Comparison of ENCODE assay signal across 18 cellular contexts in genomic region chr11:60900673-60901404, GRCh38. TPM values are rescaled to one million over a fixed set of nuclear protein-coding genes. Genes with fewer than 3 reads are reported as not detected.
DNase-seq lines count a peak whose midpoint lies in the region; ATAC-seq and TF ChIP-seq lines count a peak whose summit lies in the region.
"Had no signal": no experiment of that assay in that cellular context is flagged by ENCODE, and none has a peak within 500 bp of the region (broad histone marks: within the 10 kb centered on the region; RNA-seq: fewer than 3 reads in every experiment).

No MANE protein-coding gene starts in this region.

- no peak for TF ChIP-seq POLR2A in heart left ventricle (IDR thresholded peaks at IDR 0.05)

- no peak overlapping the region for H3K4me2 ChIP-seq in GM23338

- H3K79me2 ChIP-seq in GM23338 (replicated peaks; ENCODE audit: insufficient read depth): peaks cover 35% of the 10 kb centered on the region

- peak; percentile 6 to 56 (median 26) for ATAC-seq in heart left ventricle
- no peak for ATAC-seq in GM23338
- no peak for ATAC-seq in GM19452 (IDR thresholded peaks at IDR 0.05; ENCODE audit: unreplicated experiment)

- H3K27me3 ChIP-seq in heart left ventricle (no peaks in the 10 kb centered on the region), right atrium auricular region (no peaks in the 10 kb centered on the region), SJCRH30 (no peaks in the 10 kb centered on the region), GM23338 (ENCODE audit: insufficient read depth) (no peaks in the 10 kb centered on the region)

- no peaks in the 10 kb centered on the region for H3K9me3 ChIP-seq in heart left ventricle
- H3K9me3 ChIP-seq in right atrium auricular region: no peaks in the 10 kb centered on the region
- H3K9me3 ChIP-seq in SJCRH30 (replicated peaks): no peaks in the 10 kb centered on the region

- TF ChIP-seq CTCF in heart left ventricle (IDR thresholded peaks at IDR 0.05) (no peak), right atrium auricular region (IDR thresholded peaks at IDR 0.05) (no peak), GM23338 (conservative IDR thresholded peaks at IDR 0.05; ENCODE audit: low read depth in 2 of 2) (no peak)

- H3K4me1 Mint-ChIP-seq in GM23338: peaks cover 13% of the 10 kb centered on the region

- WGBS in heart left ventricle, 4 donors: 63 to 76% (median 72%) methylated on average over 9 to 13 of the region's 13 CpGs

- peaks cover 39% of the 10 kb centered on the region for H4K20me1 ChIP-seq in GM23338 (replicated peaks; ENCODE audit: insufficient read depth)

- DNase-seq in heart left ventricle: no peak
- no peak for DNase-seq in right atrium auricular region (ENCODE audit: low spot score)
- DNase-seq in anterior cingulate cortex (lab: John Stamatoyannopoulos, UW): peak in 38 of 58 donors; percentile 21 to 78 (median 49)
- DNase-seq in middle frontal gyrus (ENCODE audit: extremely low spot score, low spot score): peak; percentile 32
- DNase-seq in SJCRH30: no peak
- DNase-seq in GM23338 (ENCODE audit: low spot score): no peak
- DNase-seq: ACHN; Calu3; CD4-positive, alpha-beta T cell; DMS79; GM23248; NCI-H146; NCI-H2107; NCI-H226; NCI-H526; RPMI8226 had no signal

- no peaks in the 10 kb centered on the region for H3K9me2 ChIP-seq in GM23338 (ENCODE audit: insufficient read depth)

- H3K36me3 ChIP-seq in heart left ventricle (peaks cover 4 to 85% (median 78%) of the 10 kb centered on the region in 9 donors), right atrium auricular region (peaks cover 71% of the 10 kb centered on the region), SJCRH30 (peaks cover 60% of the 10 kb centered on the region), GM23338 (ENCODE audit: insufficient read depth) (peaks cover 41% of the 10 kb centered on the region)

- no peak overlapping the region for H3K27ac Mint-ChIP-seq in GM23338
- H3K27ac Mint-ChIP-seq: CD4-positive, alpha-beta T cell had no signal

- H2AFZ ChIP-seq in GM23338: no peak overlapping the region
- H2AFZ ChIP-seq: GM23248 had no signal

- no peaks in the 10 kb centered on the region for H3K27me3 Mint-ChIP-seq in GM23338 (ENCODE audit: insufficient read depth, low read depth, poor library complexity)
- H3K27me3 Mint-ChIP-seq: CD4-positive, alpha-beta T cell had no signal

- no peak overlapping the region for H3K4me3 Mint-ChIP-seq in GM23338
- H3K4me3 Mint-ChIP-seq: CD4-positive, alpha-beta T cell had no signal

- H3F3A ChIP-seq in GM23338 (replicated peaks; ENCODE audit: low read depth): peaks cover 2% of the 10 kb centered on the region; the same call in 1 of the 2 replicates

- H3K4me1 ChIP-seq in heart left ventricle (peaks cover 8 to 31% (median 20%) of the 10 kb centered on the region in 12 donors), right atrium auricular region (peaks cover 0 to 18% of the 10 kb centered on the region in 2 donors), SJCRH30 (peaks cover 3% of the 10 kb centered on the region; the same call in 1 of the 2 replicates), GM23338 (ENCODE audit: insufficient read depth) (peaks cover 9% of the 10 kb centered on the region)

- peaks cover 78% of the 10 kb centered on the region for H3K36me3 Mint-ChIP-seq in GM23338 (ENCODE audit: low read depth)

- intact Hi-C loops in heart left ventricle (cut with DNase I): loop anchor here in 1 of 10 donors (5.0 to 10.0 kb wide), 2 partner anchors 129 to 234 kb away; no protein-coding TSS in a partner anchor

- no peaks in the 10 kb centered on the region for H3K9me3 Mint-ChIP-seq in GM23338
- H3K9me3 Mint-ChIP-seq: CD4-positive, alpha-beta T cell had no signal

- H3K4me3 ChIP-seq in heart left ventricle: no peak overlapping the region
- no peak overlapping the region for H3K4me3 ChIP-seq in right atrium auricular region
- H3K4me3 ChIP-seq in SJCRH30: no peak overlapping the region
- H3K4me3 ChIP-seq in GM23338: no peak overlapping the region
- H3K4me3 ChIP-seq: GM23248 had no signal

- H3K27ac ChIP-seq in heart left ventricle (no peak overlapping the region), right atrium auricular region (no peak overlapping the region), SJCRH30 (no peak overlapping the region), GM23338 (ENCODE audit: low read depth) (no peak overlapping the region)
- H3K27ac ChIP-seq: GM23248 had no signal

TF ChIP-seq in GM23338, 12 proteins besides CTCF, POLR2A, EP300 and RAD21:
- TF ChIP-seq EZH2phosphoT487 (IDR thresholded peaks at IDR 0.05; ENCODE audit: unreplicated experiment) (no peak), POLR2AphosphoS5 (IDR thresholded peaks at IDR 0.05; ENCODE audit: low read depth) (no peak), REST (IDR thresholded peaks at IDR 0.05; ENCODE audit: unreplicated experiment) (no peak), JUNB (IDR thresholded peaks at IDR 0.05; ENCODE audit: unreplicated experiment) (no peak), CREB1 (CRISPR knock-in tag; IDR thresholded peaks at IDR 0.05; ENCODE audit: low read depth) (no peak), STAT1 (IDR thresholded peaks at IDR 0.05; ENCODE audit: unreplicated experiment) (no peak), ZNF114 (CRISPR knock-in tag; IDR thresholded peaks at IDR 0.05) (no peak)

RNA-seq across cellular contexts. Expression of gene PRPF19, which starts 5.5 kb away (rescaled TPM):
- total RNA-seq in heart left ventricle (10 to 100 TPM; 30.8 to 72.0 (median 40.8) TPM), right atrium auricular region (10 to 100 TPM; 20.3 to 46.2 TPM)
- polyA plus RNA-seq in heart left ventricle (10 to 100 TPM; 35.5 to 62.2 TPM), GM23338 (2016; fragmentation: Nextera tagmentation; extraction: Ambion mirVana) (153 and 186 TPM in 2 replicates)
- total RNA-seq in SJCRH30 (2014; rRNA removed; shearing (Covaris generic)): 84.7 and 92.9 TPM in 2 replicates
- 134 and 161 TPM in 2 replicates for total RNA-seq in GM23338 (2014; rRNA removed; shearing (Covaris generic))

RNA-seq across cellular contexts. Expression of gene TMEM109, which starts 13.1 kb away (rescaled TPM):
- total RNA-seq in heart left ventricle: 100 to 1,000 TPM in 4 of 9 donors, 10 to 100 TPM in 5; 82.9 to 123 (median 96.3) TPM
- polyA plus RNA-seq in heart left ventricle: 100 to 1,000 TPM in 1 of 2 donors, 10 to 100 TPM in 1; 71.8 to 131 TPM
- 100 to 1,000 TPM; 119 to 124 TPM for total RNA-seq in right atrium auricular region
- 85.4 and 96.9 TPM in 2 replicates for total RNA-seq in SJCRH30 (2014; rRNA removed; shearing (Covaris generic))
- total RNA-seq in GM23338 (2014; rRNA removed; shearing (Covaris generic)): 12.1 and 17.7 TPM in 2 replicates
- 17.4 TPM in 2 replicates for polyA plus RNA-seq in GM23338 (2016; fragmentation: Nextera tagmentation; extraction: Ambion mirVana)

RNA-seq across cellular contexts. Expression of gene TMEM132A, which starts 23.4 kb away (rescaled TPM):
- total RNA-seq in heart left ventricle (10 to 100 TPM in 2 of 9 donors, 1 to 10 TPM in 7; 3.1 to 16.1 (median 8.5) TPM), right atrium auricular region (1 to 10 TPM; 7.5 to 8.4 TPM)
- polyA plus RNA-seq in heart left ventricle (1 to 10 TPM; 7.0 to 8.9 TPM), GM23338 (2016; fragmentation: Nextera tagmentation; extraction: Ambion mirVana) (36.2 and 38.5 TPM in 2 replicates)
- total RNA-seq in SJCRH30 (2014; rRNA removed; shearing (Covaris generic)): 46.3 and 57.7 TPM in 2 replicates
- total RNA-seq in GM23338 (2014; rRNA removed; shearing (Covaris generic)): 51.9 and 96.6 TPM in 2 replicates
- total RNA-seq: CD4-positive, alpha-beta T cell had no signal

RNA-seq across cellular contexts. Expression of gene ZP1, which starts 33.5 kb away (rescaled TPM):
- under 1 TPM in 2 of 9 donors, not detected in 7; 0.30 to 0.95 TPM for total RNA-seq in heart left ventricle
- under 1 TPM; 0.15 to 0.33 TPM for polyA plus RNA-seq in heart left ventricle
- total RNA-seq in right atrium auricular region: not detected
- total RNA-seq in SJCRH30 (2014; rRNA removed; shearing (Covaris generic)): not detected in 2 replicates
- not detected in 2 replicates for total RNA-seq in GM23338 (2014; rRNA removed; shearing (Covaris generic))
- not detected in 2 replicates for polyA plus RNA-seq in GM23338 (2016; fragmentation: Nextera tagmentation; extraction: Ambion mirVana)
- total RNA-seq: Calu3, OCI-LY7 had no signal

RNA-seq across cellular contexts. Expression of gene PTGDR2, which starts 45.1 kb away (rescaled TPM):
- total RNA-seq in heart left ventricle (1 to 10 TPM in 8 of 9 donors, under 1 TPM in 1; 0.61 to 7.9 (median 1.4) TPM), right atrium auricular region (1 to 10 TPM in 1 of 2 donors, not detected in 1; 1.3 TPM)
- polyA plus RNA-seq in heart left ventricle (1 to 10 TPM in 1 of 2 donors, under 1 TPM in 1; 0.76 to 4.3 TPM), GM23338 (2016; fragmentation: Nextera tagmentation; extraction: Ambion mirVana) (0.57 and 0.73 TPM in 2 replicates)
- total RNA-seq in SJCRH30 (2014; rRNA removed; shearing (Covaris generic)): not detected in 2 replicates
- total RNA-seq in GM23338 (2014; rRNA removed; shearing (Covaris generic)): 0.24 and 0.35 TPM in 2 replicates
- total RNA-seq: GM23248 had no signal

Comparison
In these comparisons a context has a peak if more than half of its experiments do, and no peak if none do; other contexts are left out.
1. ATAC-seq: peak in heart left ventricle (4 of 4); none in GM23338 (single experiment) and GM19452 (single experiment).
2. DNase-seq: peak in anterior cingulate cortex (38 of 58) and middle frontal gyrus (single experiment); none in heart left ventricle (0 of 5), right atrium auricular region (single experiment), SJCRH30 (0 of 2) and GM23338 (single experiment).